2 cellular contexts compared by ENCODE assay signal in the genomic region with DNA sequence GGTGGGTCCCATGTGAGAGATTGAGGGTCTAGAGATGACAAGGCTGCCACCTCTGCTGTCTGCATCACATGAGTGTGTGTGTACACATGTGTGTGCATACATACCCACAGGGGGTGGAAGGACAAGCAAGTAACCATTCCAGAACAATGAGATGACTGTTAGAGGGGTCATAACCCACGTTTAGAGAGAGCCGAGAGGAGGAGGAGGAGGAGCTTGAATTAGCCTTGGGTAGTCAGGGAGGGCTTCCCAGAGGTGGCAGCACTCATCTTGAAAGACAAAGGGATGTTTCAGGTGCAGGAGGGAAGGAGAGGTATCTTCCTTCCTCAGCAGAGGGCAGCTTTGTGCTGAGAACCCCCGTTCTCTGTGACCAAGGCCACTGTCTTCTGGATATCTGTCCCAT.
A peak's percentile ranks its signal among the peaks of the same experiment; 100 is the strongest.
TF ChIP-seq lines count a peak whose summit lies in the region.

No MANE protein-coding gene starts in this region.

TF ChIP-seq in A549, 52 proteins besides CTCF, POLR2A, EP300 and RAD21:
- TF ChIP-seq ZFP36 (IDR thresholded peaks at IDR 0.05; ENCODE audit: borderline replicate concordance, partially characterized antibody) (peak; percentile 81), PHF8 (IDR thresholded peaks at IDR 0.05; ENCODE audit: borderline replicate concordance, low read depth) (no peak)

TF ChIP-seq in K562, 482 proteins besides CTCF, POLR2A, EP300 and RAD21:
- 0 out of 2 replicates have a peak, but pooled peaks have one; percentile 70 for TF ChIP-seq PTBP1 (IDR thresholded peaks at IDR 0.05; ENCODE audit: low read depth, low read length)
- 0 out of 2 replicates have a peak, but pooled peaks have one; percentile 58 for TF ChIP-seq SMARCA5 (IDR thresholded peaks at IDR 0.05)
- no peak for TF ChIP-seq HDAC3 (IDR thresholded peaks at IDR 0.05; ENCODE audit: borderline replicate concordance, partially characterized antibody)
- TF ChIP-seq KAT2B (IDR thresholded peaks at IDR 0.05; ENCODE audit: low read depth, low read length): no peak
- no peak for TF ChIP-seq ZSCAN32 (CRISPR knock-in tag; IDR thresholded peaks at IDR 0.05)
- no peak for TF ChIP-seq ZNF76 (CRISPR knock-in tag; IDR thresholded peaks at IDR 0.05; ENCODE audit: borderline replicate concordance)
- no peak for TF ChIP-seq MXI1 (IDR thresholded peaks at IDR 0.05; ENCODE audit: low read depth, low read length)
- peak; percentile 60 for TF ChIP-seq BCOR (IDR thresholded peaks at IDR 0.05)
- TF ChIP-seq, protein P1, sequence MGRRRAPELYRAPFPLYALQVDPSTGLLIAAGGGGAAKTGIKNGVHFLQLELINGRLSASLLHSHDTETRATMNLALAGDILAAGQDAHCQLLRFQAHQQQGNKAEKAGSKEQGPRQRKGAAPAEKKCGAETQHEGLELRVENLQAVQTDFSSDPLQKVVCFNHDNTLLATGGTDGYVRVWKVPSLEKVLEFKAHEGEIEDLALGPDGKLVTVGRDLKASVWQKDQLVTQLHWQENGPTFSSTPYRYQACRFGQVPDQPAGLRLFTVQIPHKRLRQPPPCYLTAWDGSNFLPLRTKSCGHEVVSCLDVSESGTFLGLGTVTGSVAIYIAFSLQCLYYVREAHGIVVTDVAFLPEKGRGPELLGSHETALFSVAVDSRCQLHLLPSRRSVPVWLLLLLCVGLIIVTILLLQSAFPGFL (CRISPR knock-in tag; IDR thresholded peaks at IDR 0.05): no peak
- peak; percentile 99 for TF ChIP-seq ZFP36 (IDR thresholded peaks at IDR 0.05; ENCODE audit: low read depth, low read length, partially characterized antibody)
- TF ChIP-seq RBM25 (IDR thresholded peaks at IDR 0.05; ENCODE audit: low read depth, low read length, severe bottlenecking): peak; percentile 82
- 0 out of 2 replicates have a peak, but pooled peaks have one; percentile 63 for TF ChIP-seq ZNF436 (CRISPR knock-in tag; IDR thresholded peaks at IDR 0.05)
- no peak for TF ChIP-seq NFRKB (IDR thresholded peaks at IDR 0.05; ENCODE audit: low read depth)
- TF ChIP-seq KDM1A (IDR thresholded peaks at IDR 0.05): peak in 1 of 2 experiments; percentile 14; a peak in 1 of 4 replicates
- TF ChIP-seq THRAP3 (IDR thresholded peaks at IDR 0.05; ENCODE audit: borderline replicate concordance): no peak
- no peak for TF ChIP-seq SETDB1 (IDR thresholded peaks at IDR 0.05; ENCODE audit: low read length)
- TF ChIP-seq CBX2 (IDR thresholded peaks at IDR 0.05; ENCODE audit: insufficient read depth, low read length, poor library complexity, severe bottlenecking): no peak
- no peak for TF ChIP-seq LEF1 (IDR thresholded peaks at IDR 0.05)
- TF ChIP-seq ARID2 (IDR thresholded peaks at IDR 0.05): no peak
- TF ChIP-seq, protein P2, sequence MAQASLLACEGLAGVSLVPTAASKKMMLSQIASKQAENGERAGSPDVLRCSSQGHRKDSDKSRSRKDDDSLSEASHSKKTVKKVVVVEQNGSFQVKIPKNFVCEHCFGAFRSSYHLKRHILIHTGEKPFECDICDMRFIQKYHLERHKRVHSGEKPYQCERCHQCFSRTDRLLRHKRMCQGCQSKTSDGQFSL (CRISPR knock-in tag; IDR thresholded peaks at IDR 0.05): no peak
- TF ChIP-seq, protein P2 (tag; IDR thresholded peaks at IDR 0.05): no peak
- TF ChIP-seq, protein P3, sequence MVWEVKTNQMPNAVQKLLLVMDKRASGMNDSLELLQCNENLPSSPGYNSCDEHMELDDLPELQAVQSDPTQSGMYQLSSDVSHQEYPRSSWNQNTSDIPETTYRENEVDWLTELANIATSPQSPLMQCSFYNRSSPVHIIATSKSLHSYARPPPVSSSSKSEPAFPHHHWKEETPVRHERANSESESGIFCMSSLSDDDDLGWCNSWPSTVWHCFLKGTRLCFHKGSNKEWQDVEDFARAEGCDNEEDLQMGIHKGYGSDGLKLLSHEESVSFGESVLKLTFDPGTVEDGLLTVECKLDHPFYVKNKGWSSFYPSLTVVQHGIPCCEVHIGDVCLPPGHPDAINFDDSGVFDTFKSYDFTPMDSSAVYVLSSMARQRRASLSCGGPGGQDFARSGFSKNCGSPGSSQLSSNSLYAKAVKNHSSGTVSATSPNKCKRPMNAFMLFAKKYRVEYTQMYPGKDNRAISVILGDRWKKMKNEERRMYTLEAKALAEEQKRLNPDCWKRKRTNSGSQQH (CRISPR knock-in tag; IDR thresholded peaks at IDR 0.05): no peak
- TF ChIP-seq TOE1 (IDR thresholded peaks at IDR 0.05; ENCODE audit: borderline replicate concordance): no peak
- TF ChIP-seq TOE1 (CRISPR knock-in tag; IDR thresholded peaks at IDR 0.05; ENCODE audit: borderline replicate concordance, low read depth): no peak
- no peak for TF ChIP-seq HMG20B (CRISPR knock-in tag; IDR thresholded peaks at IDR 0.05)
- TF ChIP-seq GATAD2A (IDR thresholded peaks at IDR 0.05): no peak
- no peak for TF ChIP-seq KHSRP (IDR thresholded peaks at IDR 0.05)
- no peak for TF ChIP-seq ZNF707 (CRISPR knock-in tag; conservative IDR thresholded peaks at IDR 0.05)
TF ChIP-seq in K562: peak in this region for 7.
